39 cellular contexts compared by ENCODE assay signal in the genomic region with DNA sequence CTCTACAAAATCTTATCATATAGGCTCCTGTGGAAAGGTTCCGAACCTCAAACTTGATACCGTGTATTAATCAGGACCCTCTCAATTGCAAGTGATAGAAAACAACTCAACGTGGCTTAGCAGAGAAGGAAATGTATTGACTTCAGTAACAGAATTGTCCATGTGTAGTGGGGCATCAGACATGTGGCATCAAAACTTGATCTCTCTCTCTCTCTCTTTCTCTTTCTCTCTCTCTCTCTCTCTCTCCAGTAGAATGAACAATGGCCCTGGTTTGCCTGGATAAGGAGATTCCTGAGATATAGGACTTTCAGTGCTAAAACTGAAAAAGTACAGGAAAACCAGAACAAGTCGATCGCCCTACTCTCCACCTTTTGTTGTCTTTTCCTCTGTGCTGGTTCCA.
"Had no signal": no experiment of that assay in that cellular context is flagged by ENCODE, and none has a peak within 500 bp of the region (broad histone marks: within the 10 kb centered on the region; RNA-seq: fewer than 3 reads in every experiment).

No MANE protein-coding gene starts in this region.

- H3K36me3 ChIP-seq: adrenal gland, ascending aorta, brain microvascular endothelial cell, breast epithelium, cardiac muscle cell had no signal

- H3K27ac ChIP-seq: adrenal gland, ascending aorta, body of pancreas, brain microvascular endothelial cell, breast epithelium, cardiac muscle cell had no signal

- H3K27me3 ChIP-seq: ascending aorta, body of pancreas, brain microvascular endothelial cell, cardiac muscle cell had no signal

- H3K4me1 ChIP-seq: adrenal gland, ascending aorta, body of pancreas, breast epithelium had no signal

- H3K4me3 ChIP-seq: adrenal gland, ascending aorta, body of pancreas, breast epithelium, cardiac muscle cell had no signal

- FAIRE-seq: astrocyte, bronchial epithelial cell had no signal

- H3K4me1 Mint-ChIP-seq: activated naive CD4-positive, alpha-beta T cell treated with anti-CD3 and anti-CD28 coated beads, Interleukin-2, amount 10 ng/mL, durations not matched to agents 7 days and 5 days; activated naive CD4-positive, alpha-beta T cell treated with anti-CD3 and anti-CD28 coated beads, Interleukin-2, amount 50 U/mL, for 24 hours; activated naive CD8-positive, alpha-beta T cell treated with anti-CD3 and anti-CD28 coated beads for 36 hours; activated naive CD8-positive, alpha-beta T cell treated with anti-CD3 and anti-CD28 coated beads, Interleukin-2, amount 10 ng/mL, durations not matched to agents 7 days and 5 days; activated naive CD8-positive, alpha-beta T cell treated with anti-CD3 and anti-CD28 coated beads, Interleukin-2, amount 50 U/mL, for 24 hours; activated T-helper 17 cell treated with anti-CD3 and anti-CD28 coated beads, Interleukin-2, amount 50 U/mL, for 72 hours; brain; central memory CD8-positive, alpha-beta T cell had no signal

- H3K4me3 Mint-ChIP-seq: activated naive CD4-positive, alpha-beta T cell treated with anti-CD3 and anti-CD28 coated beads, Interleukin-2, amount 10 ng/mL, durations not matched to agents 7 days and 5 days; activated naive CD4-positive, alpha-beta T cell treated with anti-CD3 and anti-CD28 coated beads, Interleukin-2, amount 50 U/mL, for 24 hours; activated naive CD8-positive, alpha-beta T cell; activated naive CD8-positive, alpha-beta T cell treated with anti-CD3 and anti-CD28 coated beads for 36 hours; activated naive CD8-positive, alpha-beta T cell treated with anti-CD3 and anti-CD28 coated beads, Interleukin-2, amount 10 ng/mL, durations not matched to agents 7 days and 5 days; activated naive CD8-positive, alpha-beta T cell treated with anti-CD3 and anti-CD28 coated beads, Interleukin-2, amount 50 U/mL, for 24 hours; activated T-cell treated with anti-CD3 and anti-CD28 coated beads, Interleukin-2, amount 50 U/mL, for 24 hours; activated T-cell treated with anti-CD3 and anti-CD28 coated beads, Interleukin-2, amount 50 U/mL, for 4 hours; activated T-cell treated with anti-CD3 and anti-CD28 coated beads, Interleukin-2, amount 50 U/mL, for 72 hours; activated T-helper 1 cell treated with anti-CD3 and anti-CD28 coated beads, Interleukin-12 subunit alpha, Interleukin-12 subunit beta, Interleukin-2, Interleukin-4 antibody, amounts not matched to agents 30 ng/mL and 10 ng/mL and 1 ng/mL, durations not matched to agents 14 hours and 24 hours and 36 hours; activated T-helper 17 cell treated with anti-CD3 and anti-CD28 coated beads, Interleukin-2, amount 50 U/mL, for 72 hours; brain; central memory CD8-positive, alpha-beta T cell had no signal

- H3K9me3 ChIP-seq: adrenal gland, ascending aorta, body of pancreas, breast epithelium had no signal

- H3K9me3 Mint-ChIP-seq: activated naive CD4-positive, alpha-beta T cell treated with anti-CD3 and anti-CD28 coated beads, Interleukin-2, amount 10 ng/mL, durations not matched to agents 7 days and 5 days; activated T-cell treated with anti-CD3 and anti-CD28 coated beads, Interleukin-2, amount 50 U/mL, for 24 hours; activated T-helper 1 cell treated with anti-CD3 and anti-CD28 coated beads, Interleukin-12 subunit alpha, Interleukin-12 subunit beta, Interleukin-2, Interleukin-4 antibody, amounts not matched to agents 30 ng/mL and 10 ng/mL and 1 ng/mL, durations not matched to agents 14 hours and 24 hours and 36 hours; activated T-helper 17 cell treated with anti-CD3 and anti-CD28 coated beads, Interleukin-2, amount 50 U/mL, for 72 hours; activated T-helper 2 cell treated with anti-CD3 and anti-CD28 coated beads, Interferon-gamma antibody, Interleukin-2, Interleukin-4, amounts not matched to agents 10 μg/mL and 5 μg/mL and 100 μg/mL, durations not matched to agents 14 hours and 24 hours and 36 hours had no signal

- H3K36me3 Mint-ChIP-seq: activated naive CD4-positive, alpha-beta T cell treated with anti-CD3 and anti-CD28 coated beads, Interleukin-2, amount 10 ng/mL, durations not matched to agents 7 days and 5 days; activated naive CD4-positive, alpha-beta T cell treated with anti-CD3 and anti-CD28 coated beads, Interleukin-2, amount 50 U/mL, for 24 hours; activated naive CD4-positive, alpha-beta T cell treated with anti-CD3 and anti-CD28 coated beads, Interleukin-2, amount 50 U/mL, for 72 hours; activated naive CD8-positive, alpha-beta T cell; activated naive CD8-positive, alpha-beta T cell treated with anti-CD3 and anti-CD28 coated beads for 36 hours; activated naive CD8-positive, alpha-beta T cell treated with anti-CD3 and anti-CD28 coated beads, Interleukin-2, amount 10 ng/mL, durations not matched to agents 7 days and 5 days; brain had no signal

- ATAC-seq: activated naive CD4-positive, alpha-beta T cell treated with anti-CD3 and anti-CD28 coated beads, Interleukin-2, amount 50 U/mL, for 72 hours; activated naive CD8-positive, alpha-beta T cell treated with anti-CD3 and anti-CD28 coated beads, Interleukin-2, amount 50 U/mL, for 24 hours; activated T-cell treated with anti-CD3 and anti-CD28 coated beads, Interleukin-2, amount 50 U/mL, for 4 hours; activated T-cell treated with anti-CD3 and anti-CD28 coated beads, Interleukin-2, amount 50 U/mL, for 72 hours; activated T-helper 17 cell treated with anti-CD3 and anti-CD28 coated beads, Interleukin-2, amount 50 U/mL, for 72 hours; body of pancreas had no signal

- DNase-seq: activated effector memory CD4-positive, alpha-beta T cell treated with anti-CD3 and anti-CD28 coated beads, Interleukin-2, amount 50 U/mL, for 16 hours; activated effector memory CD4-positive, alpha-beta T cell treated with Interleukin-2 at 50 U/mL for 16 hours; activated gamma-delta T cell; activated gamma-delta T cell treated with Interleukin-2 at 50 U/mL for 16 hours; activated naive CD4-positive, alpha-beta T cell; activated naive CD4-positive, alpha-beta T cell treated with anti-CD3 and anti-CD28 coated beads, Interleukin-2, amount 10 ng/mL, durations not matched to agents 7 days and 5 days; activated naive CD4-positive, alpha-beta T cell treated with anti-CD3 and anti-CD28 coated beads, Interleukin-2, amount 50 U/mL, for 16 hours; activated naive CD4-positive, alpha-beta T cell treated with Interleukin-2 at 50 U/mL for 16 hours; activated naive CD8-positive, alpha-beta T cell treated with anti-CD3 and anti-CD28 coated beads for 36 hours; activated naive CD8-positive, alpha-beta T cell treated with anti-CD3 and anti-CD28 coated beads, Interleukin-2, amount 10 ng/mL, durations not matched to agents 7 days and 5 days; activated naive CD8-positive, alpha-beta T cell treated with anti-CD3 and anti-CD28 coated beads, Interleukin-2, amount 50 U/mL, for 24 hours; activated T-cell treated with anti-CD3 and anti-CD28 coated beads, Interleukin-2, amount 50 U/mL, for 1 hour; activated T-cell treated with anti-CD3 and anti-CD28 coated beads, Interleukin-2, amount 50 U/mL, for 24 hours; activated T-cell treated with anti-CD3 and anti-CD28 coated beads, Interleukin-2, amount 50 U/mL, for 4 hours; activated T-cell treated with anti-CD3 and anti-CD28 coated beads, Interleukin-2, amount 50 U/mL, for 48 hours; activated T-cell treated with anti-CD3 and anti-CD28 coated beads, Interleukin-2, amount 50 U/mL, for 72 hours; adrenal gland; amniotic stem cell; amygdala; anterior cingulate cortex; aorta; body of pancreas; brain microvascular endothelial cell; caudate nucleus; central memory CD4-positive, alpha-beta T cell; cerebellar nuclear complex had no signal

- H3K27ac Mint-ChIP-seq: activated naive CD4-positive, alpha-beta T cell treated with anti-CD3 and anti-CD28 coated beads, Interleukin-2, amount 10 ng/mL, durations not matched to agents 7 days and 5 days; activated naive CD4-positive, alpha-beta T cell treated with anti-CD3 and anti-CD28 coated beads, Interleukin-2, amount 50 U/mL, for 24 hours; activated naive CD4-positive, alpha-beta T cell treated with anti-CD3 and anti-CD28 coated beads, Interleukin-2, amount 50 U/mL, for 72 hours; activated naive CD8-positive, alpha-beta T cell; activated naive CD8-positive, alpha-beta T cell treated with anti-CD3 and anti-CD28 coated beads for 36 hours; activated naive CD8-positive, alpha-beta T cell treated with anti-CD3 and anti-CD28 coated beads, Interleukin-2, amount 10 ng/mL, durations not matched to agents 7 days and 5 days; activated naive CD8-positive, alpha-beta T cell treated with anti-CD3 and anti-CD28 coated beads, Interleukin-2, amount 50 U/mL, for 24 hours; activated T-cell treated with anti-CD3 and anti-CD28 coated beads, Interleukin-2, amount 50 U/mL, for 24 hours; activated T-cell treated with anti-CD3 and anti-CD28 coated beads, Interleukin-2, amount 50 U/mL, for 72 hours; activated T-helper 1 cell treated with anti-CD3 and anti-CD28 coated beads, Interleukin-12 subunit alpha, Interleukin-12 subunit beta, Interleukin-2, Interleukin-4 antibody, amounts not matched to agents 30 ng/mL and 10 ng/mL and 1 ng/mL, durations not matched to agents 14 hours and 24 hours and 36 hours; activated T-helper 17 cell treated with anti-CD3 and anti-CD28 coated beads, Interleukin-2, amount 50 U/mL, for 72 hours; activated T-helper 2 cell treated with anti-CD3 and anti-CD28 coated beads, Interferon-gamma antibody, Interleukin-2, Interleukin-4, amounts not matched to agents 10 μg/mL and 5 μg/mL and 100 μg/mL, durations not matched to agents 14 hours and 24 hours and 36 hours; brain had no signal
